ENCODE assay signal across 31 cellular contexts in the genomic region with DNA sequence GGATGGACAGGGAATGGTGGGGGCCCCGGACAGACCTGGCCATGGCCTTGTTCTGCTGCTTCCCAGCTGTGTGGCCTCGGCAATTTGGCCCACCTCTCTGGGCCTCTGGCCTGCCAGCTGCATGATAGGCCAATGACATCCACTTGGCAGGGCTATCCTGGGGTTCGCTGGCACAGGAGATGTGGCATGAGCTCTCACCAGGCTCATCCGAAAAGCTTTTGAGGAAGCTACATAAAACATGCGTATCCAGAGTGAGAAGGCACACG. TPM values are rescaled to one million over a fixed set of nuclear protein-coding genes. Genes with fewer than 3 reads are reported as not detected.
"Had no signal": no experiment of that assay in that cellular context is flagged by ENCODE, and none has a peak within 500 bp of the region (broad histone marks: within the 10 kb centered on the region; RNA-seq: fewer than 3 reads in every experiment).

No MANE protein-coding gene starts in this region.

- H3K9me3 Mint-ChIP-seq: naive thymus-derived CD4-positive, alpha-beta T cell; natural killer cell; nephron; stimulated activated memory B cell treated with anti-CD40 and anti-IgM and Interleukin-4, amounts not matched to agents 10 μg/mL and 1 μg/mL and 100 μg/mL, for 72 hours; stimulated activated naive CD8-positive, alpha-beta T cell treated with anti-CD3 and anti-CD28 coated beads, Interleukin-15, Interleukin-2, amounts not matched to agents 100 ng/mL and 50 ng/mL, for 24 hours had no signal

- H3K4me3 Mint-ChIP-seq: naive thymus-derived CD4-positive, alpha-beta T cell; natural killer cell; nephron; stimulated activated memory B cell treated with anti-CD40 and anti-IgM and Interleukin-4, amounts not matched to agents 10 μg/mL and 1 μg/mL and 100 μg/mL, for 72 hours; stimulated activated naive CD8-positive, alpha-beta T cell treated with anti-CD3 and anti-CD28 coated beads, Interleukin-15, Interleukin-2, amounts not matched to agents 100 ng/mL and 50 ng/mL, for 24 hours had no signal

- H3K9me3 ChIP-seq: neutrophil, pancreas, psoas muscle, spleen, stomach, thoracic aorta, thyroid gland, upper lobe of left lung, vagina had no signal

- FAIRE-seq: pancreas, urothelium cell line had no signal

- H3K4me1 ChIP-seq: pancreas, psoas muscle had no signal

- ATAC-seq: naive thymus-derived CD4-positive, alpha-beta T cell; natural killer cell; pancreas; psoas muscle; right cardiac atrium; sciatic nerve; stimulated activated memory B cell treated with anti-CD40 and anti-IgM and Interleukin-4, amounts not matched to agents 10 μg/mL and 1 μg/mL and 100 μg/mL, for 72 hours had no signal

- H3K27ac Mint-ChIP-seq: natural killer cell; nephron; progenitor cell of endocrine pancreas; stimulated activated memory B cell treated with anti-CD40 and anti-IgM and Interleukin-4, amounts not matched to agents 10 μg/mL and 1 μg/mL and 100 μg/mL, for 72 hours; stimulated activated naive CD8-positive, alpha-beta T cell treated with anti-CD3 and anti-CD28 coated beads, Interleukin-15, Interleukin-2, amounts not matched to agents 100 ng/mL and 50 ng/mL, for 24 hours had no signal

- H3K36me3 Mint-ChIP-seq: natural killer cell had no signal

- H3K4me2 ChIP-seq: smooth muscle cell had no signal

- H3K4me3 ChIP-seq: pancreas, psoas muscle, skin epidermis, smooth muscle cell, spleen, stomach, thoracic aorta, thyroid gland, tibial nerve, upper lobe of left lung, vagina had no signal

- DNase-seq: naive thymus-derived CD4-positive, alpha-beta T cell; natural killer cell; nucleus accumbens; posterior cingulate gyrus; psoas muscle; spleen; stimulated activated CD4-positive, alpha-beta T cell treated with anti-CD3 and anti-CD28 coated beads, Interleukin-12 subunit alpha, Interleukin-12 subunit beta, amount 100 ng/mL, for 4 hours; stimulated activated CD4-positive, alpha-beta T cell treated with anti-CD3 and anti-CD28 coated beads, Interleukin-1b, Interleukin-23, amount 100 ng/mL, for 48 hours; stimulated activated CD4-positive, alpha-beta T cell treated with anti-CD3 and anti-CD28 coated beads, Interleukin-4, amount 100 ng/mL, for 1 hour; stimulated activated CD4-positive, alpha-beta T cell treated with anti-CD3 and anti-CD28 coated beads, Interleukin-4, amount 100 ng/mL, for 4 hours; stimulated activated CD8-positive, alpha-beta memory T cell treated with anti-CD3 and anti-CD28 coated beads, Interleukin-4, amount 100 ng/mL, for 48 hours; stimulated activated naive CD4-positive, alpha-beta T cell treated with Interleukin-2 at 50 U/mL for 16 hours; stomach; thyroid gland; trophoblast cell had no signal

- H3K27ac ChIP-seq: neutrophil, pancreas, psoas muscle, skin epidermis, stomach, thoracic aorta, thyroid gland, tibial nerve, upper lobe of left lung, vagina had no signal

- H3K27me3 ChIP-seq: neutrophil, pancreas, spleen, stomach, thyroid gland, tibial nerve, upper lobe of left lung, vagina had no signal

- H3K27me3 Mint-ChIP-seq: naive thymus-derived CD4-positive, alpha-beta T cell; progenitor cell of endocrine pancreas; stimulated activated memory B cell treated with anti-CD40 and anti-IgM and Interleukin-4, amounts not matched to agents 10 μg/mL and 1 μg/mL and 100 μg/mL, for 72 hours; stimulated activated naive CD8-positive, alpha-beta T cell treated with anti-CD3 and anti-CD28 coated beads, Interleukin-15, Interleukin-2, amounts not matched to agents 100 ng/mL and 50 ng/mL, for 24 hours had no signal

- H3K36me3 ChIP-seq: neutrophil, thoracic aorta, vagina had no signal

RNA-seq across cellular contexts. Expression of gene SH3TC1, which starts 18.1 kb away (rescaled TPM):
- polyA plus RNA-seq: neural cell had no signal

RNA-seq across cellular contexts. Expression of gene HTRA3, which starts 52.4 kb away (rescaled TPM):
- total RNA-seq: naive thymus-derived CD4-positive, alpha-beta T cell; natural killer cell had no signal
- polyA plus RNA-seq: naive thymus-derived CD4-positive, alpha-beta T cell; neural cell had no signal

RNA-seq across cellular contexts. Expression of gene ABLIM2, which starts 58.6 kb away (rescaled TPM):
- total RNA-seq: smooth muscle cell had no signal
